ENCODE assay signal across 7 cellular contexts in genomic region chr16:82967424-82967823, GRCh38.
"Had no signal": no experiment of that assay in that cellular context is flagged by ENCODE, and none has a peak within 500 bp of the region (broad histone marks: within the 10 kb centered on the region; RNA-seq: fewer than 3 reads in every experiment).

No MANE protein-coding gene starts in this region.

- H3K4me3 ChIP-seq: K562 had no signal

- ATAC-seq: HepG2, K562 had no signal

- H3K27ac Mint-ChIP-seq: IgD-negative memory B cell had no signal

- H3K36me3 Mint-ChIP-seq: IgD-negative memory B cell had no signal

- H3K4me3 Mint-ChIP-seq: IgD-negative memory B cell had no signal

- H3K27me3 Mint-ChIP-seq: IgD-negative memory B cell had no signal

- H3K27ac ChIP-seq: HL-60 had no signal

- DNase-seq: IMR-90, KBM-7, KG1 had no signal
